Comparison of ENCODE assay signal across 10 cellular contexts in the genomic region with DNA sequence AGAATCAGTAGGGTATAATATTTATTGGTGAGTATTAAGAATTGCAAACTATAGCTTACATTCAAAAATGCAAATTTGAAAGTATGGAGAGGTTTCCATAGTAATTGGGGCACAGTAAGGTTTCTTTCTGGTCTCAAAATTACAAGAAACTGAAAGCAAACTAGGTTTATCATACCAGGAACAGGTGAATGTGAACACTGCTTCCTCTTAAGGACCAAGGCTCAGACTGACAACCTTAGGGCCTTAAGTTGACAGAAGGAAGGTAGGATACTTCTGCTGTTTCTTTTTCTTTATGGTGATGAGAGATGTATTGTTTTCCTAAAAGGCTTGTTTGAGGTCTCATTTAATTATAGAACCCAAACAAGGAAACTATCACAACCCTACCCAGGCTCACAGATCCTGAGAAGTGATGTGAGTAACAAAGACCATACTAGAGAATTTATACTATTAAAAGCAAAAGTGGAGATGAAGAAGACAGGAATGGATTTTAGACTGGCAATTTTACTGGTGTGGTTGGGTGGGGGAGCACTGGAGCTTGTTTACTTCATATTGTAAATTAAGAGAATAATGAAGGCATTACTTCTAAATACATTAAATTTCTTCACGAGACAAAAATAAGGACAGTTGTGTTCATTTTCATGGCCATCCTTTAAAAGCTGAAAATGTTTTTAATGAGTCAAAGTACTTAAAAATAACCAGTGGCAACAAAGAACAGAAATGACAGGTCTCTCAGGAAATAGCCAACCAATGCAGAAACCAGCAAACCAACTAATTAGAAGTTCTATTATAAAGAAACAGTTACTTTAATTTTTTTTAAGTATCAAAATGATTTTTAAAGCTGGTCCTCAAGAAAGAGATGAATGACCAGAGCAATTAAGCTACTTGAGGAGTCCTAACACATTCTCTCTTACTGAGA. TPM values are rescaled to one million over a fixed set of nuclear protein-coding genes. Genes with fewer than 3 reads are reported as not detected.
DNase-seq lines count a peak whose midpoint lies in the region; ATAC-seq and TF ChIP-seq lines count a peak whose summit lies in the region.
"Had no signal": no experiment of that assay in that cellular context is flagged by ENCODE, and none has a peak within 500 bp of the region (broad histone marks: within the 10 kb centered on the region; RNA-seq: fewer than 3 reads in every experiment).

No MANE protein-coding gene starts in this region.

- peaks cover 12% of the 10 kb centered on the region for H3K36me3 Mint-ChIP-seq in endothelial cell (ENCODE audit: low read depth, unreplicated experiment)

- H3K4me1 Mint-ChIP-seq in endothelial cell (ENCODE audit: unreplicated experiment) = peaks cover 24% of the 10 kb centered on the region

- no peak for DNase-seq in left colon
- DNase-seq in endothelial cell (ENCODE audit: low spot score) = no peak
- DNase-seq in dermis blood vessel endothelial cell = no peak
- no peak for DNase-seq in retina
- no peak for DNase-seq in DMS 273 (lab: John Stamatoyannopoulos, UW; ENCODE audit: unreplicated experiment)
- DNase-seq: DND-41, T1000 had no signal

- peak overlapping the region; percentile 40; the same call in 1 of the 2 replicates for H3K4me3 ChIP-seq in GM08714 (ENCODE audit: low read length)

- no peak overlapping the region for H3K27ac Mint-ChIP-seq in endothelial cell (ENCODE audit: unreplicated experiment)

- TF ChIP-seq CTCF in endothelial cell (IDR thresholded peaks at IDR 0.05; ENCODE audit: unreplicated experiment) = no peak

- H3K27me3 Mint-ChIP-seq in endothelial cell (ENCODE audit: unreplicated experiment) = no peaks in the 10 kb centered on the region

- intact Hi-C loops in left colon (cut with DNase I, micrococcal nuclease) = no loop called here

- ATAC-seq in GM19455 (IDR thresholded peaks at IDR 0.05; ENCODE audit: unreplicated experiment) = peak; percentile 61
- ATAC-seq in HG03432 (IDR thresholded peaks at IDR 0.05; ENCODE audit: unreplicated experiment) = peak; percentile 50
- peak; percentile 55 for ATAC-seq in left colon

- no peak overlapping the region for H3K4me3 Mint-ChIP-seq in endothelial cell (ENCODE audit: unreplicated experiment)

- H3K9me3 Mint-ChIP-seq in endothelial cell (ENCODE audit: unreplicated experiment) = no peaks in the 10 kb centered on the region

RNA-seq across cellular contexts. Expression of a gene that starts 21.3 kb away (rescaled TPM):
- 10 to 100 TPM; 82.3 to 96.2 TPM for total RNA-seq in left colon
- 115 TPM for total RNA-seq in endothelial cell (ENCODE audit: unreplicated experiment)
- total RNA-seq in dermis blood vessel endothelial cell = 51.1 and 102 TPM in 2 replicates

RNA-seq across cellular contexts. Expression of a gene that starts 52.4 kb away (rescaled TPM):
- total RNA-seq in left colon (10 to 100 TPM; 28.3 TPM), endothelial cell (ENCODE audit: unreplicated experiment) (29.6 TPM), dermis blood vessel endothelial cell (31.0 and 31.1 TPM in 2 replicates)
